Comparison of ENCODE assay signal across 8 cellular contexts in the genomic region with DNA sequence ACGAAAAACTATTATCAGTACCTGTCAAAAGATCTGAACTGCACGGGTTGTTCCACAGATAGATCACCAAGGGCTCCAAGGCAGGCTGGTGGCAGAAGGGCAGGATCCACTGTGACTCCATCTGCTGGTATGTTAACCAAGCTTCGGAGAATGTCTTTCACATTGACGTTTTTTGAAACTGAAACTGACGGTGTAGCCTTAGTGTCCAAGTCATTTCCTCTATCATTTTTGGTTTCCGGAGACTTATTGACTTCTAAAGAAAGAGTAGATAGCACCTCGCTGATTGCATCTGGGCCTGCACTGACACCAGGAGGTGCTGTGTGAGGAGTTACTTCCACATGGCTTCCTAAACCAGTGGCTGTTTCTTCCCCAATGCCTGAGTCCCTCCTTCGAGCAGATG.
DNase-seq lines count a peak whose midpoint lies in the region; ATAC-seq and TF ChIP-seq lines count a peak whose summit lies in the region.

No MANE protein-coding gene starts in this region.

- H3K9me3 Mint-ChIP-seq in activated CD8-positive, alpha-beta T cell treated with anti-CD3 and anti-CD28 coated beads for 36 hours = no peaks in the 10 kb centered on the region

- TF ChIP-seq CTCF in activated CD8-positive, alpha-beta T cell treated with anti-CD3 and anti-CD28 coated beads for 36 hours (IDR thresholded peaks at IDR 0.05) = no peak
- TF ChIP-seq CTCF in adrenal gland (IDR thresholded peaks at IDR 0.05) (no peak), thyroid gland (IDR thresholded peaks at IDR 0.05) (no peak)

- CTCF ChIA-PET in activated CD8-positive, alpha-beta T cell treated with anti-CD3 and anti-CD28 coated beads for 36 hours (lab: Charles Lee) = interaction anchor here (0.9 to 2.2 kb wide), 8 partner anchors 9 to 40 kb away, joined by 3 to 16 read pairs (median 4); no protein-coding TSS in a partner anchor

- H3K27ac ChIP-seq in adrenal gland (no peak overlapping the region), thyroid gland (no peak overlapping the region)

- H3K4me1 ChIP-seq in adrenal gland (replicated peaks in 1 of 2) = no peaks in the 10 kb centered on the region
- no peaks in the 10 kb centered on the region for H3K4me1 ChIP-seq in thyroid gland

- DNase-seq in activated CD8-positive, alpha-beta T cell treated with anti-CD3 and anti-CD28 coated beads for 36 hours = peak; percentile 61
- DNase-seq in stimulated activated CD4-positive, alpha-beta T cell treated with anti-CD3 and anti-CD28 coated beads, Interleukin-1b, Interleukin-23, amount 100 ng/mL, for 4 hours (ENCODE audit: low read depth in 2 of 2) = peak; percentile 3 to 7
- DNase-seq in adrenal gland = no peak
- DNase-seq in NCI-H1417 (lab: John Stamatoyannopoulos, UW) = no peak
- DNase-seq in retina = no peak
- DNase-seq in thyroid gland = no peak

- H3K27ac Mint-ChIP-seq in activated CD8-positive, alpha-beta T cell treated with anti-CD3 and anti-CD28 coated beads for 36 hours = peak overlapping the region; percentile 78

- H3K27me3 ChIP-seq in adrenal gland (no peaks in the 10 kb centered on the region), thyroid gland (no peaks in the 10 kb centered on the region)

- no peak overlapping the region for H3K4me3 Mint-ChIP-seq in activated CD8-positive, alpha-beta T cell treated with anti-CD3 and anti-CD28 coated beads for 36 hours

- H3K27me3 Mint-ChIP-seq in activated CD8-positive, alpha-beta T cell treated with anti-CD3 and anti-CD28 coated beads for 36 hours = no peaks in the 10 kb centered on the region

- H3K9me3 ChIP-seq in adrenal gland (replicated peaks in 1 of 3) = no peaks in the 10 kb centered on the region
- H3K9me3 ChIP-seq in thyroid gland = no peaks in the 10 kb centered on the region

- 81 to 88% (median 87%) methylated on average over 8 of the region's 8 CpGs for WGBS in adrenal gland, 4 donors
- WGBS in thyroid gland, 2 donors = 90 to 92% methylated on average over 8 of the region's 8 CpGs

- POLR2A ChIA-PET in activated CD8-positive, alpha-beta T cell treated with anti-CD3 and anti-CD28 coated beads for 36 hours (lab: Charles Lee) = no interaction called here

- intact Hi-C loops in activated CD8-positive, alpha-beta T cell treated with anti-CD3 and anti-CD28 coated beads for 36 hours (cut with micrococcal nuclease) = no loop called here
- intact Hi-C loops in adrenal gland (cut with DNase I) (no loop called here), thyroid gland (cut with DNase I) (no loop called here)

- ATAC-seq in GM19328 (IDR thresholded peaks at IDR 0.05; ENCODE audit: unreplicated experiment) = peak; percentile 93
- peak; percentile 94 for ATAC-seq in HG03135 (IDR thresholded peaks at IDR 0.05; ENCODE audit: unreplicated experiment)
- ATAC-seq in activated CD8-positive, alpha-beta T cell treated with anti-CD3 and anti-CD28 coated beads for 36 hours = peak; percentile 93

- TF ChIP-seq POLR2A in adrenal gland (IDR thresholded peaks at IDR 0.05) = no peak
- TF ChIP-seq POLR2A in thyroid gland (IDR thresholded peaks at IDR 0.05) = no peak

- peaks cover 41% of the 10 kb centered on the region for H3K36me3 Mint-ChIP-seq in activated CD8-positive, alpha-beta T cell treated with anti-CD3 and anti-CD28 coated beads for 36 hours (ENCODE audit: low read depth)

- peaks cover 23% of the 10 kb centered on the region for H3K4me1 Mint-ChIP-seq in activated CD8-positive, alpha-beta T cell treated with anti-CD3 and anti-CD28 coated beads for 36 hours (ENCODE audit: low read depth)

- H3K36me3 ChIP-seq in adrenal gland (replicated peaks in 1 of 2) = no peaks in the 10 kb centered on the region
- peaks cover 4 to 8% of the 10 kb centered on the region in 2 donors for H3K36me3 ChIP-seq in thyroid gland

- H3K4me3 ChIP-seq in adrenal gland = no peak overlapping the region
- H3K4me3 ChIP-seq in thyroid gland (replicated peaks in 1 of 3) = no peak overlapping the region

Comparison
In these comparisons a context has a peak if more than half of its experiments do, and no peak if none do; other contexts are left out.
1. DNase-seq: peak in activated CD8-positive, alpha-beta T cell treated with anti-CD3 and anti-CD28 coated beads for 36 hours (single experiment) and stimulated activated CD4-positive, alpha-beta T cell treated with anti-CD3 and anti-CD28 coated beads, Interleukin-1b, Interleukin-23, amount 100 ng/mL, for 4 hours (2 of 2); none in adrenal gland (0 of 7), NCI-H1417 (0 of 3), retina (single experiment) and thyroid gland (0 of 2).
2. Peak in every context shown above with its lines, with median percentiles within 50 percentile points of each other: ATAC-seq.